ENCODE assay signal across 10 cellular contexts in the genomic region with DNA sequence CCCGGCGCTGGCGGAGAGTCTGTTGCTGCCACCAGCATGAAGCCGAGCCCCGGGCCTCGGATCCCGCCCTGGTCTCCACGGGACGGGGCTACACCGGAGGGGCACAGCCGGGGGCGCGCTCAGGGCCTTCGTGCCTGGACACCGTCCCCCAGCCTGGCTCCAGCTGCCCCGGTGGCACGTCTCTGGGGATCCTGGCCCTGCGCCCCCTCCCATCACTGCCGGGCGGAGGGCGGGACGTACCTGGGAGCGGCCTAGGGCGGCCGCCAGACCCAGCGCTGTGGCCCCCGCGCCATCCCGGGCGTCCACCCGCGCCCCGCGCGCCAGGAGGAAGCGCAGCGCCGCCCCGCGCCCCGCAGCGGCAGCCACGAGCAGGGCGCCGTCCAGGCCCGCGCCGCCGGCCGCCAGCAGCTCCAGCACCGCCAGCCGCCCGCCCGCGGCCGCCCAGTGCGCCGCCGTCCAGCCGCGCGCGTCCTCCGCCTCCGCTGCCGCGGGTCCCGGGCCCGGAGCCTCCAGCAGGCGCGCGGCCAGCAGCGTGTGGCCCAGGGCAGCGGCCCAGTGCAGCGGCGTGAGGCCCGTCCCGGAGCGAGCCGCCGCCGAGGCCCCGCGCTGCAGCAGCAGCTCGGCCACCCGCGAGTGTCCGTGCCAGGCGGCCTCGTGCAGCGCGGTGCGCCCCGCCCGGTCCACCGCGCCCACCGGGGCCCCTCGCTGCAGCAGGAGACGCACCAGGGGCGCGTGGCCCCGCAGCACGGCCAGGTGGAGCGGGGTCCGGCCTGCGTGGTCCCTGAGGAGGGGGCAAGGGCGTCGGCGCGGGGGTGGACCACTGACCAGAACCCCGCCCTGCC. TPM values are rescaled to one million over a fixed set of nuclear protein-coding genes. Genes with fewer than 3 reads are reported as not detected.
DNase-seq lines count a peak whose midpoint lies in the region; ATAC-seq, FAIRE-seq and TF ChIP-seq lines count a peak whose summit lies in the region.
"Had no signal": no experiment of that assay in that cellular context is flagged by ENCODE, and none has a peak within 500 bp of the region (broad histone marks: within the 10 kb centered on the region; RNA-seq: fewer than 3 reads in every experiment).

No MANE protein-coding gene starts in this region.

- TF ChIP-seq CTCF in astrocyte (IDR thresholded peaks at IDR 0.05; ENCODE audit: insufficient read depth, low read depth, low read length) = no peak

- peak overlapping the region; percentile 41 for H2AFZ ChIP-seq in astrocyte (ENCODE audit: low read depth, low read length)

- FAIRE-seq in GM19239 (lab: Jason Lieb, UNC) (no peak), astrocyte (lab: Jason Lieb, UNC) (no peak)

- no peak overlapping the region for H3K4me3 Mint-ChIP-seq in astrocyte (ENCODE audit: unreplicated experiment)

- H3K36me3 Mint-ChIP-seq in astrocyte (ENCODE audit: low read depth, unreplicated experiment) = peaks cover 3% of the 10 kb centered on the region

- H3K4me2 ChIP-seq in astrocyte (ENCODE audit: low read length) = peak overlapping the region; percentile 62
- peak overlapping the region; percentile 77 for H3K4me2 ChIP-seq in skeletal muscle satellite cell (ENCODE audit: low read length)

- H3K4me3 ChIP-seq in astrocyte (ENCODE audit: insufficient read depth, low read depth, low read length) (no peak overlapping the region), skeletal muscle satellite cell (ENCODE audit: low read length) (peak overlapping the region; percentile 62)

- no peaks in the 10 kb centered on the region for H3K79me2 ChIP-seq in astrocyte (ENCODE audit: insufficient read depth, low read length)

- H3K27me3 Mint-ChIP-seq in astrocyte (ENCODE audit: low read depth, unreplicated experiment) = peaks cover 2% of the 10 kb centered on the region

- DNase-seq in GM19239 (ENCODE audit: insufficient read length, low spot score) (peak; percentile 21), astrocyte (ENCODE audit: low read depth) (no peak), iPS-NIHi11 (ENCODE audit: low spot score) (peak; percentile 62), ACHN (no peak), inferior parietal cortex (ENCODE audit: extremely low spot score) (no peak)
- DNase-seq: activated naive CD4-positive, alpha-beta T cell; NCI-H774 had no signal

- H3K4me1 ChIP-seq in astrocyte (ENCODE audit: insufficient read depth, low read length) (peaks cover 12% of the 10 kb centered on the region), skeletal muscle satellite cell (ENCODE audit: control insufficient read depth, insufficient read depth, low read length) (no peaks in the 10 kb centered on the region)

- H3K27ac ChIP-seq in astrocyte (ENCODE audit: low read depth, low read length) = no peak overlapping the region

- H4K20me1 ChIP-seq in astrocyte (ENCODE audit: insufficient read depth, low read length) = no peaks in the 10 kb centered on the region

- no peak overlapping the region for H3K27ac Mint-ChIP-seq in astrocyte (ENCODE audit: unreplicated experiment)

- ATAC-seq in GM21526 (IDR thresholded peaks at IDR 0.05; ENCODE audit: low FRiP score, unreplicated experiment) (no peak), GM19324 (IDR thresholded peaks at IDR 0.05; ENCODE audit: low FRiP score, unreplicated experiment) (no peak)

- in situ Hi-C loops in ACHN (cut with HindIII; ENCODE audit: low pct_ligation_motif_present, low pct_unique_long_range_greater_than_20kb, low sequenced_read_pairs) = no loop called here

- H3K9ac ChIP-seq in astrocyte (ENCODE audit: low read length) (no peak overlapping the region), skeletal muscle satellite cell (ENCODE audit: low read depth, low read length) (peak overlapping the region; percentile 47)

- peaks cover 15% of the 10 kb centered on the region for H3K4me1 Mint-ChIP-seq in astrocyte (ENCODE audit: low read depth, unreplicated experiment)

- H3K27me3 ChIP-seq in astrocyte (ENCODE audit: insufficient read depth, low read length) (no peaks in the 10 kb centered on the region), skeletal muscle satellite cell (ENCODE audit: control insufficient read depth, insufficient read depth, low read length) (no peaks in the 10 kb centered on the region)

- H3K9me3 ChIP-seq in astrocyte (ENCODE audit: insufficient read depth, low read depth, low read length) (no peaks in the 10 kb centered on the region), skeletal muscle satellite cell (replicated peaks; ENCODE audit: low read length) (no peaks in the 10 kb centered on the region)

- H3K36me3 ChIP-seq in astrocyte (ENCODE audit: insufficient read depth, low read length) (no peaks in the 10 kb centered on the region), skeletal muscle satellite cell (ENCODE audit: insufficient read depth, low read length) (no peaks in the 10 kb centered on the region)

- no peaks in the 10 kb centered on the region for H3K9me3 Mint-ChIP-seq in astrocyte (ENCODE audit: unreplicated experiment)

RNA-seq across cellular contexts. Expression of gene ANKRD65, which starts 1.0 kb away (rescaled TPM):
- total RNA-seq in astrocyte = 0.64 TPM in 1 of 2 replicates, not detected in the other
- total RNA-seq in skeletal muscle satellite cell (2012; rRNA removed) = under 0.01 TPM in 2 replicates

RNA-seq across cellular contexts. Expression of gene MRPL20, which starts 12.9 kb away (rescaled TPM):
- total RNA-seq in astrocyte = 87.3 and 88.5 TPM in 2 replicates
- 122 and 141 TPM in 2 replicates for total RNA-seq in skeletal muscle satellite cell (2012; rRNA removed)

RNA-seq across cellular contexts. Expression of gene VWA1, which starts 15.5 kb away (rescaled TPM):
- 60.4 and 81.2 TPM in 2 replicates for total RNA-seq in astrocyte
- 1.5 and 2.4 TPM in 2 replicates for total RNA-seq in skeletal muscle satellite cell (2012; rRNA removed)

RNA-seq across cellular contexts. Expression of gene CCNL2, which starts 20.9 kb away (rescaled TPM):
- 194 and 197 TPM in 2 replicates for total RNA-seq in astrocyte
- 88.7 and 93.3 TPM in 2 replicates for total RNA-seq in skeletal muscle satellite cell (2012; rRNA removed)

RNA-seq across cellular contexts. Expression of gene ATAD3C, which starts 29.5 kb away (rescaled TPM):
- total RNA-seq in astrocyte = 1.8 and 2.5 TPM in 2 replicates
- not detected in 2 replicates for total RNA-seq in skeletal muscle satellite cell (2012; rRNA removed)

Comparison
In these comparisons a context has a peak if more than half of its experiments do, and no peak if none do; other contexts are left out.
1. DNase-seq: peak in GM19239 (single experiment) and iPS-NIHi11 (single experiment); none in astrocyte (single experiment), ACHN (single experiment) and inferior parietal cortex (single experiment).